Comparison of ENCODE assay signal across 8 cellular contexts in genomic region chr11:120172054-120172881, GRCh38. TPM values are rescaled to one million over a fixed set of nuclear protein-coding genes. Genes with fewer than 3 reads are reported as not detected.
DNase-seq lines count a peak whose midpoint lies in the region; ATAC-seq, FAIRE-seq and TF ChIP-seq lines count a peak whose summit lies in the region.

No MANE protein-coding gene starts in this region.

- H3K79me2 ChIP-seq in keratinocyte (ENCODE audit: control insufficient read depth, insufficient read depth, low read length): no peaks in the 10 kb centered on the region

- DNase-seq in AG04450 (ENCODE audit: low read depth, low spot score) (no peak), MG63 (peak; percentile 47), T-helper 17 cell (no peak), cardiac fibroblast (ENCODE audit: low read depth in 2 of 2) (peak; percentile 67 to 77), keratinocyte (ENCODE audit: low read depth, low spot score) (no peak)
- DNase-seq in stimulated activated CD4-positive, alpha-beta T cell treated with anti-CD3 and anti-CD28 coated beads, Interleukin-2, amount 100 ng/mL, for 24 hours: peak; percentile 52 to 54

- CTCF ChIA-PET in AG04450 (lab: Charles Lee): interaction anchor here (0.7 to 12.1 kb wide), 15 partner anchors 7 to 161 kb away, joined by 3 to 301 read pairs (median 4); no protein-coding TSS in a partner anchor

- peaks cover 14% of the 10 kb centered on the region for H3K4me1 ChIP-seq in keratinocyte (ENCODE audit: control insufficient read depth, extremely low read depth, insufficient read depth, low read length)

- peaks cover 46% of the 10 kb centered on the region for H3K27me3 ChIP-seq in AG04450 (ENCODE audit: control insufficient read depth, insufficient read depth, low read length)
- H3K27me3 ChIP-seq in MG63: peaks cover 21% of the 10 kb centered on the region
- peaks cover 50% of the 10 kb centered on the region for H3K27me3 ChIP-seq in keratinocyte (ENCODE audit: control insufficient read depth, extremely low read depth, insufficient read depth, low read length)

- H3K36me3 ChIP-seq in MG63: no peaks in the 10 kb centered on the region
- no peaks in the 10 kb centered on the region for H3K36me3 ChIP-seq in keratinocyte (ENCODE audit: control insufficient read depth in 2 of 2, extremely low read depth in 1 of 2, insufficient read depth in 2 of 2, low read length in 2 of 2)

- dilution Hi-C loops in keratinocyte (cut with MboI; ENCODE audit: extremely low pct_ligation_motif_present, low sequenced_read_pairs): no loop called here

- no peak overlapping the region for H3K27ac ChIP-seq in AG04450 (ENCODE audit: low read depth, low read length)
- no peak overlapping the region for H3K27ac ChIP-seq in keratinocyte (ENCODE audit: control insufficient read depth, insufficient read depth, low read length)

- H3K9me1 ChIP-seq in keratinocyte (ENCODE audit: control insufficient read depth, extremely low read depth, insufficient read depth, low read length): no peaks in the 10 kb centered on the region

- POLR2A ChIA-PET in AG04450 (lab: Yijun Ruan, JAX): no interaction called here

- peaks cover 12% of the 10 kb centered on the region for H3K4me1 Mint-ChIP-seq in T-helper 17 cell

- no peaks in the 10 kb centered on the region for H3K36me3 Mint-ChIP-seq in T-helper 17 cell (ENCODE audit: low read depth)

- H3K4me3 ChIP-seq in AG04450 (ENCODE audit: low read depth, low read length) (no peak overlapping the region), MG63 (no peak overlapping the region), cardiac fibroblast (replicated peaks in 1 of 2; ENCODE audit: low read depth in 2 of 2, low read length in 2 of 2) (no peak overlapping the region), keratinocyte (ENCODE audit: control insufficient read depth in 2 of 3, extremely low read depth in 1 of 3, insufficient read depth in 2 of 3, low read depth in 1 of 3, low read length in 3 of 3) (no peak overlapping the region)

- ATAC-seq in T-helper 17 cell (peak; percentile 61), HG03095 (IDR thresholded peaks at IDR 0.05; ENCODE audit: unreplicated experiment) (no peak)

- H3K4me2 ChIP-seq in keratinocyte (ENCODE audit: control insufficient read depth, extremely low read depth, insufficient read depth, low read depth, low read length): no peak overlapping the region

- no peak overlapping the region for H3K27ac Mint-ChIP-seq in T-helper 17 cell

- H3K27me3 Mint-ChIP-seq in T-helper 17 cell: peaks cover 81% of the 10 kb centered on the region

- TF ChIP-seq CTCF in AG04450 (IDR thresholded peaks at IDR 0.05; ENCODE audit: low read depth, low read length): peak; percentile 85
- TF ChIP-seq CTCF in GM12874 (IDR thresholded peaks at IDR 0.05; ENCODE audit: insufficient read depth, low read depth, low read length): peak; percentile 73
- peak; percentile 84 for TF ChIP-seq CTCF in cardiac fibroblast (IDR thresholded peaks at IDR 0.05; ENCODE audit: low read depth, low read length)
- peak; percentile 86 to 96 (median 88) for TF ChIP-seq CTCF in keratinocyte (optimal IDR thresholded peaks at IDR 0.05 in 1 of 3, IDR thresholded peaks at IDR 0.05 in 1 of 3, conservative IDR thresholded peaks at IDR 0.05 in 1 of 3; ENCODE audit: extremely low read depth in 1 of 3, insufficient read depth in 2 of 3, low read length in 3 of 3)

- H3K4me3 Mint-ChIP-seq in T-helper 17 cell: no peak overlapping the region

- H3K9ac ChIP-seq in keratinocyte (ENCODE audit: control insufficient read depth, extremely low read depth, insufficient read depth, low read length): no peak overlapping the region

- H4K20me1 ChIP-seq in keratinocyte (ENCODE audit: control insufficient read depth, extremely low read depth, insufficient read depth, low read length): peaks cover 3% of the 10 kb centered on the region

- no peak overlapping the region for H2AFZ ChIP-seq in keratinocyte (ENCODE audit: control insufficient read depth, low read length)

- FAIRE-seq in keratinocyte (lab: Jason Lieb, UNC): peak; percentile 88

- H3K9me3 ChIP-seq in AG04450 (ENCODE audit: control insufficient read depth, insufficient read depth, low read length) (no peaks in the 10 kb centered on the region; the same call in 1 of the 2 replicates), MG63 (peaks cover 3% of the 10 kb centered on the region; the same call in 1 of the 2 replicates), T-helper 17 cell (ENCODE audit: control insufficient read depth, low read length, poor library complexity, severe bottlenecking) (no peaks in the 10 kb centered on the region), keratinocyte (ENCODE audit: control insufficient read depth, low read depth, low read length) (no peaks in the 10 kb centered on the region)

RNA-seq across cellular contexts. Expression of gene TRIM29, which starts 34.4 kb away (rescaled TPM):
- polyA plus RNA-seq in AG04450 (2011; rRNA removed) (0.07 TPM in 1 of 2 replicates, not detected in the other), keratinocyte (303 to 611 TPM (median 463 TPM) in 3 replicates)
- polyA minus RNA-seq in AG04450 (2011; rRNA and poly(A)+ RNA removed): not detected in 2 replicates
- total RNA-seq in MG63 (2014; rRNA removed; shearing (Covaris generic); ENCODE audit: low replicate concordance): not detected in 2 replicates
- not detected for total RNA-seq in T-helper 17 cell
- 1,306 TPM for polyA plus RNA-seq in keratinocyte (2011; ENCODE audit: low read depth)
- polyA plus RNA-seq in keratinocyte (2011; cell fraction: cytosol; rRNA removed): 465 and 526 TPM in 2 replicates
- 422 and 529 TPM in 2 replicates for polyA plus RNA-seq in keratinocyte (2011; cell fraction: nucleus; rRNA removed)
- polyA plus RNA-seq in keratinocyte (2012; ENCODE audit: low replicate concordance): 316 and 929 TPM in 2 replicates
- 758 to 1,045 TPM (median 830 TPM) in 3 replicates for polyA minus RNA-seq in keratinocyte
- polyA minus RNA-seq in keratinocyte (2011; cell fraction: cytosol; rRNA and poly(A)+ RNA removed): 496 TPM
- polyA minus RNA-seq in keratinocyte (2011; cell fraction: nucleus; rRNA and poly(A)+ RNA removed): 293 and 344 TPM in 2 replicates

RNA-seq across cellular contexts. Expression of gene OAF, which starts 38.6 kb away (rescaled TPM):
- polyA plus RNA-seq in AG04450 (2011; rRNA removed): 26.6 and 37.0 TPM in 2 replicates
- 17.3 and 23.6 TPM in 2 replicates for polyA minus RNA-seq in AG04450 (2011; rRNA and poly(A)+ RNA removed)
- 13.5 and 35.9 TPM in 2 replicates for total RNA-seq in MG63 (2014; rRNA removed; shearing (Covaris generic); ENCODE audit: low replicate concordance)
- total RNA-seq in T-helper 17 cell: 1 to 10 TPM; 1.3 to 3.8 TPM
- 10.9 to 21.0 TPM (median 11.2 TPM) in 3 replicates for polyA plus RNA-seq in keratinocyte
- polyA plus RNA-seq in keratinocyte (2011; ENCODE audit: low read depth): 1.9 TPM
- 8.5 and 15.4 TPM in 2 replicates for polyA plus RNA-seq in keratinocyte (2011; cell fraction: cytosol; rRNA removed)
- polyA plus RNA-seq in keratinocyte (2011; cell fraction: nucleus; rRNA removed): 11.1 and 15.6 TPM in 2 replicates
- polyA plus RNA-seq in keratinocyte (2012; ENCODE audit: low replicate concordance): 7.5 and 10.9 TPM in 2 replicates
- polyA minus RNA-seq in keratinocyte: 8.6 to 13.2 TPM (median 9.1 TPM) in 3 replicates
- 31.3 TPM for polyA minus RNA-seq in keratinocyte (2011; cell fraction: cytosol; rRNA and poly(A)+ RNA removed)
- polyA minus RNA-seq in keratinocyte (2011; cell fraction: nucleus; rRNA and poly(A)+ RNA removed): 8.5 and 10.3 TPM in 2 replicates

Comparison
In these comparisons a context has a peak if more than half of its experiments do, and no peak if none do; other contexts are left out.
1. DNase-seq: peak in MG63 (single experiment), cardiac fibroblast (2 of 2) and stimulated activated CD4-positive, alpha-beta T cell treated with anti-CD3 and anti-CD28 coated beads, Interleukin-2, amount 100 ng/mL, for 24 hours (2 of 2); none in AG04450 (single experiment), T-helper 17 cell (0 of 3) and keratinocyte (single experiment).
2. Peak in every context shown above with its lines, with median percentiles within 50 percentile points of each other: CTCF ChIP-seq.